ENCODE assay signal across 9 cellular contexts in genomic region chr14:76812093-76812421, GRCh38. TPM values are rescaled to one million over a fixed set of nuclear protein-coding genes. Genes with fewer than 3 reads are reported as not detected.
DNase-seq lines count a peak whose midpoint lies in the region; ATAC-seq and TF ChIP-seq lines count a peak whose summit lies in the region.
"Had no signal": no experiment of that assay in that cellular context is flagged by ENCODE, and none has a peak within 500 bp of the region (broad histone marks: within the 10 kb centered on the region; RNA-seq: fewer than 3 reads in every experiment).

No MANE protein-coding gene starts in this region.

- peaks cover 17 to 50% (median 38%) of the 10 kb centered on the region in 7 donors for H3K4me1 Mint-ChIP-seq in naive thymus-derived CD4-positive, alpha-beta T cell

- peak overlapping the region; percentile 98 for H3K9ac ChIP-seq in endocrine pancreas (ENCODE audit: control insufficient read depth, insufficient read depth, low read length)

- H3K27ac Mint-ChIP-seq in naive thymus-derived CD4-positive, alpha-beta T cell = peak overlapping the region; percentile 85 to 96 (median 94)

- no peaks in the 10 kb centered on the region for H3K9me3 ChIP-seq in HEK293 (ENCODE audit: control insufficient read depth, insufficient read depth, low read depth, low read length)
- no peaks in the 10 kb centered on the region for H3K9me3 ChIP-seq in Peyer's patch
- H3K9me3 ChIP-seq in endocrine pancreas (ENCODE audit: control insufficient read depth, low read length) = no peaks in the 10 kb centered on the region
- H3K9me3 ChIP-seq in naive thymus-derived CD4-positive, alpha-beta T cell (ENCODE audit: control insufficient read depth in 2 of 3, low read length in 3 of 3) = no peaks in the 10 kb centered on the region

- POLR2A ChIA-PET in HEK293 (lab: Yijun Ruan, JAX) = interaction anchor here (1.3 to 1.4 kb wide), 2 partner anchors 10 to 492 kb away, joined by 3 to 4 read pairs; no protein-coding TSS in a partner anchor
- POLR2A ChIA-PET in naive thymus-derived CD4-positive, alpha-beta T cell (lab: Charles Lee) = interaction anchor here (0.6 to 1.3 kb wide), 8 partner anchors 16 to 756 kb away, joined by 3 to 5 read pairs (median 3); no protein-coding TSS in a partner anchor

- no peak for ATAC-seq in naive thymus-derived CD4-positive, alpha-beta T cell

- no peak for TF ChIP-seq POLR2A in Peyer's patch (IDR thresholded peaks at IDR 0.05)

- H3K27ac ChIP-seq in HEK293 (ENCODE audit: extremely low read depth, low read depth, low read length) (peak overlapping the region; percentile 79; the same call in 1 of the 2 replicates), Peyer's patch (peak overlapping the region; percentile 79 to 91 (median 86))
- H3K27ac ChIP-seq in naive thymus-derived CD4-positive, alpha-beta T cell (ENCODE audit: low read depth, low read length) = peak overlapping the region; percentile 87

- peaks cover 0 to 26% of the 10 kb centered on the region in 2 experiments; a peak in 1 of 3 replicates for H3K36me3 ChIP-seq in HEK293 (ENCODE audit: control insufficient read depth in 2 of 2, insufficient read depth in 1 of 2, low read length in 2 of 2)
- peaks cover 0 to 20% (median 0%) of the 10 kb centered on the region in 3 donors for H3K36me3 ChIP-seq in Peyer's patch
- no peaks in the 10 kb centered on the region for H3K36me3 ChIP-seq in endocrine pancreas (ENCODE audit: control insufficient read depth, insufficient read depth, low read length)
- H3K36me3 ChIP-seq in naive thymus-derived CD4-positive, alpha-beta T cell (ENCODE audit: control insufficient read depth in 2 of 3, insufficient read depth in 3 of 3, low read length in 3 of 3) = peaks cover 0 to 27% (median 5%) of the 10 kb centered on the region in 3 experiments

- in situ Hi-C loops in G401 (cut with HindIII; ENCODE audit: low sequenced_read_pairs) = no loop called here

- H3K4me3 Mint-ChIP-seq in naive thymus-derived CD4-positive, alpha-beta T cell = peak overlapping the region; percentile 88 to 99 (median 93)

- intact Hi-C loops in naive thymus-derived CD4-positive, alpha-beta T cell (cut with micrococcal nuclease) = loop anchor here (1.0 to 10.0 kb wide), 20 partner anchors 27 to 1151 kb away; partner anchors contain the start of genes CIPC (in 2 of the 2), GSTZ1 (in 2 of the 2), SAMD15 (in 2 of the 2) and TMED8 (in 2 of the 2)

- no peaks in the 10 kb centered on the region for H3K27me3 Mint-ChIP-seq in naive thymus-derived CD4-positive, alpha-beta T cell

- peak; percentile 69 for DNase-seq in G401 (ENCODE audit: low spot score)
- peak in 1 of 3 donors; percentile 33 for DNase-seq in Peyer's patch
- DNase-seq in naive thymus-derived CD4-positive, alpha-beta T cell = peak in 1 of 9 donors; percentile 4
- DNase-seq in H4 (ENCODE audit: low spot score) = no peak
- no peak for DNase-seq in iPS-NIHi11 (ENCODE audit: low spot score)
- DNase-seq in D341Med (ENCODE audit: low spot score) = no peak

- CTCF ChIA-PET in HEK293 (lab: Yijun Ruan, JAX) = interaction anchor here (0.6 to 4.9 kb wide), 5 partner anchors 27 to 259 kb away, joined by 3 to 28 read pairs (median 4); no protein-coding TSS in a partner anchor
- CTCF ChIA-PET in naive thymus-derived CD4-positive, alpha-beta T cell (lab: Charles Lee) = interaction anchor here (0.8 to 1.7 kb wide), 2 partner anchors 38 to 102 kb away, joined by 3 to 9 read pairs; no protein-coding TSS in a partner anchor

- peaks cover 14% of the 10 kb centered on the region; the same call in 1 of the 2 replicates for H3K4me1 ChIP-seq in HEK293 (ENCODE audit: control insufficient read depth, insufficient read depth, low read length)
- peaks cover 0 to 18% (median 5%) of the 10 kb centered on the region in 4 donors for H3K4me1 ChIP-seq in Peyer's patch
- H3K4me1 ChIP-seq in endocrine pancreas (ENCODE audit: control insufficient read depth, insufficient read depth, low read length) = no peaks in the 10 kb centered on the region
- peaks cover 20 to 21% of the 10 kb centered on the region in 2 donors for H3K4me1 ChIP-seq in naive thymus-derived CD4-positive, alpha-beta T cell (ENCODE audit: control insufficient read depth in 2 of 2, insufficient read depth in 2 of 2, low read length in 2 of 2)

- H3K9me3 Mint-ChIP-seq in naive thymus-derived CD4-positive, alpha-beta T cell = peaks cover 0 to 6% (median 0%) of the 10 kb centered on the region in 11 donors

- peaks cover 3 to 24% (median 9%) of the 10 kb centered on the region in 5 donors for H3K36me3 Mint-ChIP-seq in naive thymus-derived CD4-positive, alpha-beta T cell

- TF ChIP-seq CTCF in HEK293 (tag by site-specific recombination; IDR thresholded peaks at IDR 0.05) (no peak), Peyer's patch (IDR thresholded peaks at IDR 0.05) (no peak)

- no peaks in the 10 kb centered on the region for H3K27me3 ChIP-seq in Peyer's patch
- H3K27me3 ChIP-seq in endocrine pancreas (ENCODE audit: control insufficient read depth, insufficient read depth, low read length) = no peaks in the 10 kb centered on the region
- no peaks in the 10 kb centered on the region for H3K27me3 ChIP-seq in naive thymus-derived CD4-positive, alpha-beta T cell (ENCODE audit: control insufficient read depth in 2 of 2, insufficient read depth in 2 of 2, low read length in 2 of 2)

- H3K4me3 ChIP-seq in HEK293 (ENCODE audit: low read depth, low read length) (peak overlapping the region; percentile 72), Peyer's patch (peak overlapping the region; percentile 76 to 86 (median 80)), endocrine pancreas (ENCODE audit: control insufficient read depth, insufficient read depth, low read length) (peak overlapping the region; percentile 83)
- H3K4me3 ChIP-seq in naive thymus-derived CD4-positive, alpha-beta T cell (ENCODE audit: low read length) = peak overlapping the region; percentile 63

TF ChIP-seq in HEK293, 187 proteins besides CTCF, POLR2A, EP300 and RAD21:
- no peak; the same call in 1 of the 2 replicates for TF ChIP-seq ZBTB10 (tag by site-specific recombination; IDR thresholded peaks at IDR 0.05)
- 0 out of 2 replicates have a peak, but pooled peaks have one; percentile 37 for TF ChIP-seq PRDM1 (tag by site-specific recombination; IDR thresholded peaks at IDR 0.05)

RNA-seq across cellular contexts. Expression of gene ANGEL1, which starts 0.6 kb away (rescaled TPM):
- 4.8 and 7.0 TPM in 2 replicates for total RNA-seq in G401 (2014; rRNA removed; shearing (Covaris generic))
- total RNA-seq in Peyer's patch = 10 to 100 TPM in 3 of 4 donors, 1 to 10 TPM in 1; 9.8 to 15.7 (median 13.0) TPM
- total RNA-seq in naive thymus-derived CD4-positive, alpha-beta T cell = 10 to 100 TPM; 14.5 to 37.6 (median 19.9) TPM
- polyA plus RNA-seq in naive thymus-derived CD4-positive, alpha-beta T cell = 10 to 100 TPM; 28.3 to 28.9 TPM
- 7.7 and 9.3 TPM in 2 replicates for total RNA-seq in H4 (2014; rRNA removed; shearing (Covaris generic))

RNA-seq across cellular contexts. Expression of gene LRRC74A, which starts 14.2 kb away (rescaled TPM):
- total RNA-seq in G401 (2014; rRNA removed; shearing (Covaris generic)) = not detected in 2 replicates
- total RNA-seq in Peyer's patch = not detected
- total RNA-seq in naive thymus-derived CD4-positive, alpha-beta T cell = not detected
- not detected for polyA plus RNA-seq in naive thymus-derived CD4-positive, alpha-beta T cell
- total RNA-seq in H4 (2014; rRNA removed; shearing (Covaris generic)) = not detected in 2 replicates
- total RNA-seq: T-helper 1 cell treated with Interleukin-12 subunit alpha and Interleukin-12 subunit beta and Interleukin-4 antibody, amounts not matched to agents 30 ng/mL and 1 ng/mL, for 36 hours had no signal

RNA-seq across cellular contexts. Expression of gene VASH1, which starts 50.8 kb away (rescaled TPM):
- 8.6 and 11.6 TPM in 2 replicates for total RNA-seq in G401 (2014; rRNA removed; shearing (Covaris generic))
- total RNA-seq in Peyer's patch = 10 to 100 TPM in 1 of 4 donors, 1 to 10 TPM in 3; 1.6 to 33.0 (median 3.2) TPM
- total RNA-seq in naive thymus-derived CD4-positive, alpha-beta T cell = 10 to 100 TPM in 1 of 5 experiments, 1 to 10 TPM in 4; 1.1 to 18.2 (median 5.6) TPM
- polyA plus RNA-seq in naive thymus-derived CD4-positive, alpha-beta T cell = under 1 TPM; 0.52 to 0.54 TPM
- 2.2 and 3.3 TPM in 2 replicates for total RNA-seq in H4 (2014; rRNA removed; shearing (Covaris generic))
